Comparison of ENCODE assay signal across 11 cellular contexts in genomic region chr5:74233091-74233490, GRCh38.
"Had no signal": no experiment of that assay in that cellular context is flagged by ENCODE, and none has a peak within 500 bp of the region (broad histone marks: within the 10 kb centered on the region; RNA-seq: fewer than 3 reads in every experiment).

No MANE protein-coding gene starts in this region.

- H3K27me3 ChIP-seq: thyroid gland, vagina had no signal

- H3K9me3 Mint-ChIP-seq: activated naive CD4-positive, alpha-beta T cell treated with anti-CD3 and anti-CD28 coated beads, Interleukin-2, amount 10 ng/mL, durations not matched to agents 7 days and 5 days; dendritic cell treated with granulocyte-macrophage colony-stimulating factor and Interleukin-4, amounts not matched to agents 40 ng/mL and 50 ng/mL, for 4 days; T-helper 1 cell treated with Interleukin-12 subunit alpha and Interleukin-12 subunit beta and Interleukin-4 antibody, amounts not matched to agents 30 μg/mL and 1 μg/mL, for 36 hours had no signal

- H3K27ac ChIP-seq: thyroid gland, vagina had no signal

- H3K4me3 ChIP-seq: skin epidermis, thyroid gland, vagina had no signal

- H3K27me3 Mint-ChIP-seq: activated naive CD4-positive, alpha-beta T cell treated with anti-CD3 and anti-CD28 coated beads, Interleukin-2, amount 10 ng/mL, durations not matched to agents 7 days and 5 days; dendritic cell treated with granulocyte-macrophage colony-stimulating factor and Interleukin-4, amounts not matched to agents 40 ng/mL and 50 ng/mL, for 4 days had no signal

- H3K27ac Mint-ChIP-seq: activated B cell treated with CpG ODN at 0.5 μM for 24 hours; activated CD4-positive, alpha-beta T cell treated with anti-CD3 and anti-CD28 coated beads, Interleukin-2, amount 10 ng/mL, durations not matched to agents 24 days and 14 days; activated naive CD4-positive, alpha-beta T cell treated with anti-CD3 and anti-CD28 coated beads, Interleukin-2, amount 10 ng/mL, durations not matched to agents 7 days and 5 days; activated T-helper 17 cell treated with anti-CD3 and anti-CD28 coated beads, Interleukin-2, amount 50 U/mL, for 72 hours; dendritic cell treated with granulocyte-macrophage colony-stimulating factor and Interleukin-4, amounts not matched to agents 40 ng/mL and 50 ng/mL, for 4 days; nephron progenitor cell; T-helper 1 cell treated with Interleukin-12 subunit alpha and Interleukin-12 subunit beta and Interleukin-4 antibody, amounts not matched to agents 30 μg/mL and 1 μg/mL, for 36 hours had no signal

- H3K4me1 Mint-ChIP-seq: activated B cell treated with CpG ODN at 0.5 μM for 24 hours; activated naive CD4-positive, alpha-beta T cell treated with anti-CD3 and anti-CD28 coated beads, Interleukin-2, amount 10 ng/mL, durations not matched to agents 7 days and 5 days; activated T-helper 17 cell treated with anti-CD3 and anti-CD28 coated beads, Interleukin-2, amount 50 U/mL, for 72 hours; nephron progenitor cell had no signal

- H3K4me3 Mint-ChIP-seq: activated B cell treated with CpG ODN at 0.5 μM for 24 hours; activated CD4-positive, alpha-beta T cell treated with anti-CD3 and anti-CD28 coated beads, Interleukin-2, amount 10 ng/mL, durations not matched to agents 24 days and 14 days; activated naive CD4-positive, alpha-beta T cell treated with anti-CD3 and anti-CD28 coated beads, Interleukin-2, amount 10 ng/mL, durations not matched to agents 7 days and 5 days; activated T-helper 17 cell treated with anti-CD3 and anti-CD28 coated beads, Interleukin-2, amount 50 U/mL, for 72 hours; dendritic cell treated with granulocyte-macrophage colony-stimulating factor and Interleukin-4, amounts not matched to agents 40 ng/mL and 50 ng/mL, for 4 days; nephron progenitor cell; T-helper 1 cell treated with Interleukin-12 subunit alpha and Interleukin-12 subunit beta and Interleukin-4 antibody, amounts not matched to agents 30 μg/mL and 1 μg/mL, for 36 hours had no signal

- DNase-seq: activated B cell treated with CpG ODN at 0.5 μM for 24 hours; activated CD4-positive, alpha-beta T cell treated with anti-CD3 and anti-CD28 coated beads, Interleukin-2, amount 10 ng/mL, durations not matched to agents 24 days and 14 days; activated naive CD4-positive, alpha-beta T cell treated with anti-CD3 and anti-CD28 coated beads, Interleukin-2, amount 10 ng/mL, durations not matched to agents 7 days and 5 days; erythroblast; nephron progenitor cell; thyroid gland had no signal

- H3K4me1 ChIP-seq: thyroid gland, vagina had no signal

- H3K36me3 Mint-ChIP-seq: activated naive CD4-positive, alpha-beta T cell treated with anti-CD3 and anti-CD28 coated beads, Interleukin-2, amount 10 ng/mL, durations not matched to agents 7 days and 5 days had no signal

- H3K36me3 ChIP-seq: thyroid gland, vagina had no signal

- H3K9me3 ChIP-seq: thyroid gland, vagina had no signal
